Comparison of ENCODE assay signal across 11 cellular contexts in the genomic region with DNA sequence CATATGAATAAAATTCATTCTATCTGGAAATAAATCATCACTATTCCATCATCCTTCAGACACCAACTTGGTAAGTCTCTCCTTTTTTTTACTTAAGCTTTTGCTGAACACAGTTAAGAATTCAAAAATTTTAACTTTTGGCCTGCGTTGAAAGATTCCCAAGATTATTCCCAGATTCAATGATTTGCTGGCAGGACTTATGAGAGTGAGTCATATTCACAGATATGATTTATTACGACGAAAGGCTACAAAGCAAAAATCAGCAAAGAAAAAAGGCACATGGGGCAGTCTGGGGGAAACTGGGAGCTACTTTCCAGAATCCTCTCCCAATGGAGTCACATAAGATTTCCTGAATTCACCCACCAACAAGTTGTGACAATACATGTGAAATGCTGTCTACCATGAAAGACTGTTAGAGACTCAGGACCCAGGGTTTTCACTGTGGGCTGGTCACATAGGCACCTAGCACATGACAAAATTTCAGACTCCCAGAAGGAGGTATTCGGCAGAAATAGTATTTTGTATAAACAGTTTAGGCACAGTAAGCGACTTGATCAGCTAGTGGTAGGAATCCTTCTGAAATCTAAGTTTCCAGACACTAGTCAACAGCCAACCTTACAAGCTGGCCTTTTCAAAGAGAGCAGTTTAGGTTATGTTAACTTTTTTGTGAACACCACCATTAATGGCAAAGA.
A peak's percentile ranks its signal among the peaks of the same experiment; 100 is the strongest.
DNase-seq lines count a peak whose midpoint lies in the region; ATAC-seq and TF ChIP-seq lines count a peak whose summit lies in the region.
"Had no signal": no experiment of that assay in that cellular context is flagged by ENCODE, and none has a peak within 500 bp of the region (broad histone marks: within the 10 kb centered on the region; RNA-seq: fewer than 3 reads in every experiment).

No MANE protein-coding gene starts in this region.

- peak; percentile 1 for TF ChIP-seq CTCF in cardiac muscle cell (IDR thresholded peaks at IDR 0.05; ENCODE audit: low read depth, low read length)
- TF ChIP-seq CTCF in left ventricle myocardium inferior (IDR thresholded peaks at IDR 0.05; ENCODE audit: borderline replicate concordance) = no peak
- no peak for TF ChIP-seq CTCF in breast epithelium (IDR thresholded peaks at IDR 0.05)

- intact Hi-C loops in left ventricle myocardium inferior (cut with micrococcal nuclease) = no loop called here
- intact Hi-C loops in breast epithelium (cut with DNase I; ENCODE audit: low total_unique reads) = no loop called here

- no peaks in the 10 kb centered on the region for H3K9me3 ChIP-seq in cardiac muscle cell (ENCODE audit: low read depth)
- H3K9me3 ChIP-seq in left ventricle myocardium inferior (replicated peaks) = no peaks in the 10 kb centered on the region
- no peaks in the 10 kb centered on the region for H3K9me3 ChIP-seq in breast epithelium

- H3K27me3 ChIP-seq in cardiac muscle cell (no peaks in the 10 kb centered on the region), left ventricle myocardium inferior (ENCODE audit: low read depth) (no peaks in the 10 kb centered on the region), breast epithelium (no peaks in the 10 kb centered on the region)

- H3K4me3 Mint-ChIP-seq in activated naive CD8-positive, alpha-beta T cell treated with anti-CD3 and anti-CD28 coated beads, Interleukin-2, amount 50 U/mL, for 24 hours = no peak overlapping the region
- H3K4me3 Mint-ChIP-seq in activated T-cell treated with anti-CD3 and anti-CD28 coated beads, Interleukin-2, amount 50 U/mL, for 4 hours = no peak overlapping the region
- H3K4me3 Mint-ChIP-seq: activated T-cell treated with anti-CD3 and anti-CD28 coated beads, Interleukin-2, amount 50 U/mL, for 24 hours; stimulated activated naive CD8-positive, alpha-beta T cell treated with anti-CD3 and anti-CD28 coated beads, Interleukin-15, Interleukin-2, amounts not matched to agents 100 ng/mL and 50 ng/mL, for 24 hours had no signal

- H3K36me3 Mint-ChIP-seq in activated naive CD8-positive, alpha-beta T cell treated with anti-CD3 and anti-CD28 coated beads, Interleukin-2, amount 50 U/mL, for 24 hours (ENCODE audit: low read depth) = peaks cover 22% of the 10 kb centered on the region
- peaks cover 12% of the 10 kb centered on the region for H3K36me3 Mint-ChIP-seq in activated T-cell treated with anti-CD3 and anti-CD28 coated beads, Interleukin-2, amount 50 U/mL, for 4 hours (ENCODE audit: insufficient read depth)

- no peaks in the 10 kb centered on the region for H3K27me3 Mint-ChIP-seq in activated naive CD8-positive, alpha-beta T cell treated with anti-CD3 and anti-CD28 coated beads, Interleukin-2, amount 50 U/mL, for 24 hours
- H3K27me3 Mint-ChIP-seq in activated T-cell treated with anti-CD3 and anti-CD28 coated beads, Interleukin-2, amount 50 U/mL, for 4 hours (ENCODE audit: low read depth) = no peaks in the 10 kb centered on the region
- H3K27me3 Mint-ChIP-seq: activated T-cell treated with anti-CD3 and anti-CD28 coated beads, Interleukin-2, amount 50 U/mL, for 24 hours; stimulated activated naive CD8-positive, alpha-beta T cell treated with anti-CD3 and anti-CD28 coated beads, Interleukin-15, Interleukin-2, amounts not matched to agents 100 ng/mL and 50 ng/mL, for 24 hours had no signal

- H3K9me3 Mint-ChIP-seq in activated naive CD8-positive, alpha-beta T cell treated with anti-CD3 and anti-CD28 coated beads, Interleukin-2, amount 50 U/mL, for 24 hours = peaks cover 12% of the 10 kb centered on the region
- H3K9me3 Mint-ChIP-seq in activated T-cell treated with anti-CD3 and anti-CD28 coated beads, Interleukin-2, amount 50 U/mL, for 4 hours = peaks cover 8% of the 10 kb centered on the region

- no peak overlapping the region for H3K27ac ChIP-seq in cardiac muscle cell
- H3K27ac ChIP-seq in left ventricle myocardium inferior (replicated peaks) = no peak overlapping the region
- H3K27ac ChIP-seq in breast epithelium = peak overlapping the region; percentile 26 to 40

- H3K27ac Mint-ChIP-seq in activated naive CD8-positive, alpha-beta T cell treated with anti-CD3 and anti-CD28 coated beads, Interleukin-2, amount 50 U/mL, for 24 hours = no peak overlapping the region
- H3K27ac Mint-ChIP-seq: activated T-cell treated with anti-CD3 and anti-CD28 coated beads, Interleukin-2, amount 50 U/mL, for 24 hours; stimulated activated naive CD8-positive, alpha-beta T cell treated with anti-CD3 and anti-CD28 coated beads, Interleukin-15, Interleukin-2, amounts not matched to agents 100 ng/mL and 50 ng/mL, for 24 hours had no signal

- ATAC-seq in activated naive CD8-positive, alpha-beta T cell treated with anti-CD3 and anti-CD28 coated beads, Interleukin-2, amount 50 U/mL, for 24 hours = no peak
- no peak for ATAC-seq in HG03196 (IDR thresholded peaks at IDR 0.05; ENCODE audit: unreplicated experiment)
- ATAC-seq in activated T-cell treated with anti-CD3 and anti-CD28 coated beads, Interleukin-2, amount 50 U/mL, for 4 hours = no peak

- TF ChIP-seq POLR2A in breast epithelium (IDR thresholded peaks at IDR 0.05) = no peak

- H3K4me1 ChIP-seq in cardiac muscle cell (ENCODE audit: low read depth) (peaks cover 26% of the 10 kb centered on the region), left ventricle myocardium inferior (peaks cover 36% of the 10 kb centered on the region), breast epithelium (no peaks in the 10 kb centered on the region)

- no peaks in the 10 kb centered on the region for H3K36me3 ChIP-seq in cardiac muscle cell
- no peaks in the 10 kb centered on the region for H3K36me3 ChIP-seq in left ventricle myocardium inferior
- H3K36me3 ChIP-seq in breast epithelium = no peaks in the 10 kb centered on the region

- peaks cover 22% of the 10 kb centered on the region for H3K4me1 Mint-ChIP-seq in activated naive CD8-positive, alpha-beta T cell treated with anti-CD3 and anti-CD28 coated beads, Interleukin-2, amount 50 U/mL, for 24 hours
- peaks cover 23% of the 10 kb centered on the region for H3K4me1 Mint-ChIP-seq in activated T-cell treated with anti-CD3 and anti-CD28 coated beads, Interleukin-2, amount 50 U/mL, for 4 hours (ENCODE audit: low read depth)

- peak in 1 of 2 donors; percentile 65 for DNase-seq in cardiac muscle cell (ENCODE audit: low read depth in 1 of 2, low spot score in 1 of 2)
- no peak for DNase-seq in left ventricle myocardium inferior
- DNase-seq in breast epithelium (ENCODE audit: low spot score in 2 of 2) = no peak
- DNase-seq in iris pigment epithelial cell (ENCODE audit: low read depth) = peak; percentile 57
- no peak for DNase-seq in activated naive CD8-positive, alpha-beta T cell treated with anti-CD3 and anti-CD28 coated beads, Interleukin-2, amount 50 U/mL, for 24 hours
- DNase-seq in activated T-cell treated with anti-CD3 and anti-CD28 coated beads, Interleukin-2, amount 50 U/mL, for 4 hours = no peak
- DNase-seq in activated CD8-positive, alpha-beta memory T cell treated with anti-CD3 and anti-CD28 coated beads, Interleukin-2, amount 50 U/mL, for 4 hours = no peak
- DNase-seq: activated T-cell treated with anti-CD3 and anti-CD28 coated beads, Interleukin-2, amount 50 U/mL, for 24 hours; cortex of kidney had no signal

- H3K4me3 ChIP-seq in cardiac muscle cell = no peak overlapping the region
- no peak overlapping the region for H3K4me3 ChIP-seq in left ventricle myocardium inferior
- no peak overlapping the region for H3K4me3 ChIP-seq in breast epithelium

Comparison
In these comparisons a context has a peak if more than half of its experiments do, and no peak if none do; other contexts are left out.
1. H3K27ac ChIP-seq: peak in breast epithelium (2 of 2); none in cardiac muscle cell (single experiment) and left ventricle myocardium inferior (single experiment).